In genomic region chr5:99032234-99033013, GRCh38 we compare ENCODE assay signal across 8 cellular contexts.
DNase-seq lines count a peak whose midpoint lies in the region; ATAC-seq and TF ChIP-seq lines count a peak whose summit lies in the region.

No MANE protein-coding gene starts in this region.

- no peak overlapping the region for H3K27ac Mint-ChIP-seq in brain

- POLR2A ChIA-PET in PC-3 (lab: Charles Lee; ENCODE audit: unreplicated experiment): interaction anchor here (0.6 kb wide), 1 partner anchor 127 kb away, joined by 4 read pairs; no protein-coding TSS in a partner anchor

- BruUV-seq in PC-3 (replicated peaks; lab: Mats Ljungman, UMichigan): no TSS peak

- TF ChIP-seq CTCF in PC-3 (conservative IDR thresholded peaks at IDR 0.05; ENCODE audit: low read depth, low read length) (peak; percentile 98), brain (conservative IDR thresholded peaks at IDR 0.05) (peak; percentile 81 to 85)

- no peaks in the 10 kb centered on the region for H3K79me2 ChIP-seq in PC-3 (ENCODE audit: low read length)

- H3K4me3 ChIP-seq in PC-3 (ENCODE audit: low read length): peak overlapping the region; percentile 67

- H3K9ac ChIP-seq in PC-3 (ENCODE audit: low read length): peak overlapping the region; percentile 9; the same call in 1 of the 2 replicates

- intact Hi-C loops in PC-3 (cut with micrococcal nuclease) (loop anchor here (1.0 to 5.0 kb wide), 6 partner anchors 28 to 260 kb away; partner anchors contain the start of genes CHD1 and RGMB), sciatic nerve (cut with DNase I) (loop anchor here (10.0 kb wide), 1 partner anchor 128 kb away; no protein-coding TSS in a partner anchor)

- peak; percentile 12 for DNase-seq in DMS 273 treated with DMSO at 0.1 percent for 48 hours (lab: John Stamatoyannopoulos, UW)
- peak; percentile 91 for DNase-seq in PC-3
- DNase-seq in iPS DF 19.7 (ENCODE audit: low read depth, low spot score): peak; percentile 30
- peak; percentile 73 for DNase-seq in sciatic nerve (ENCODE audit: low spot score)
- DNase-seq in activated gamma-delta T cell (lab: John Stamatoyannopoulos, UW): no peak

- H3F3A ChIP-seq in PC-3 (ENCODE audit: low read length, unreplicated experiment): no peaks in the 10 kb centered on the region

- peak overlapping the region; percentile 89 for H3K4me2 ChIP-seq in PC-3 (ENCODE audit: low read length)

- peak overlapping the region; percentile 25; the same call in 1 of the 2 replicates for H3K27ac ChIP-seq in PC-3 (ENCODE audit: low read length)

- H3K36me3 Mint-ChIP-seq in brain: no peaks in the 10 kb centered on the region

- H3K9me2 ChIP-seq in PC-3 (replicated peaks; ENCODE audit: low read length): no peaks in the 10 kb centered on the region

- H3K4me3 Mint-ChIP-seq in brain: peak overlapping the region in 1 of 5 experiments; percentile 0

- no peaks in the 10 kb centered on the region for H3K36me3 ChIP-seq in PC-3 (ENCODE audit: low read depth, low read length)

- peaks cover 29% of the 10 kb centered on the region for H3K4me1 ChIP-seq in PC-3 (ENCODE audit: insufficient read depth, low read length)

- no peaks in the 10 kb centered on the region for H3K27me3 Mint-ChIP-seq in brain

- no peaks in the 10 kb centered on the region for H3K9me3 Mint-ChIP-seq in brain

- H4K20me1 ChIP-seq in PC-3 (ENCODE audit: low read length): no peaks in the 10 kb centered on the region

- peaks cover 6% of the 10 kb centered on the region for H3K4me1 Mint-ChIP-seq in brain

- CTCF ChIA-PET in PC-3 (lab: Charles Lee): interaction anchor here (1.0 to 1.2 kb wide), 4 partner anchors 63 to 125 kb away, joined by 3 to 7 read pairs (median 4); partner anchors contain the start of gene CHD1

- ATAC-seq in GM19452 (IDR thresholded peaks at IDR 0.05; ENCODE audit: unreplicated experiment): peak; percentile 38
- peak; percentile 38 for ATAC-seq in HG03571 (IDR thresholded peaks at IDR 0.05; ENCODE audit: unreplicated experiment)
- ATAC-seq in PC-3: peak; percentile 84
- peak; percentile 91 for ATAC-seq in sciatic nerve

- no peaks in the 10 kb centered on the region for H3K9me3 ChIP-seq in PC-3 (ENCODE audit: low read length)

- H2AFZ ChIP-seq in PC-3 (ENCODE audit: low read length): peak overlapping the region; percentile 80

- H3K27me3 ChIP-seq in PC-3 (ENCODE audit: low read length): no peaks in the 10 kb centered on the region

Comparison
In these comparisons a context has a peak if more than half of its experiments do, and no peak if none do; other contexts are left out.
1. ATAC-seq: peak in every context shown above with its lines; median percentile 91 in sciatic nerve; 84 in PC-3; 38 in GM19452; 38 in HG03571.